In genomic region chr2:146388757-146389156, GRCh38 we compare ENCODE assay signal across 22 cellular contexts.
DNase-seq lines count a peak whose midpoint lies in the region; ATAC-seq, FAIRE-seq and TF ChIP-seq lines count a peak whose summit lies in the region.
"Had no signal": no experiment of that assay in that cellular context is flagged by ENCODE, and none has a peak within 500 bp of the region (broad histone marks: within the 10 kb centered on the region; RNA-seq: fewer than 3 reads in every experiment).

No MANE protein-coding gene starts in this region.

- in situ Hi-C loops in HepG2 (cut with HindIII; ENCODE audit: extremely low pct_ligation_motif_present, low pct_unique_long_range_greater_than_20kb): no loop called here

- H3K27ac Mint-ChIP-seq in astrocyte (ENCODE audit: unreplicated experiment): no peak overlapping the region
- H3K27ac Mint-ChIP-seq: activated CD8-positive, alpha-beta T cell treated with anti-CD3 and anti-CD28 coated beads for 36 hours; CD8-positive, alpha-beta memory T cell; mesothelial cell of epicardium; nephron progenitor cell had no signal

- intact Hi-C loops in HepG2 (cut with micrococcal nuclease; ENCODE audit: unreplicated experiment): no loop called here

- H2BK120ac ChIP-seq in mesenchymal stem cell (ENCODE audit: low read depth, low read length): no peak overlapping the region

- H3K18ac ChIP-seq in mesenchymal stem cell (ENCODE audit: low read depth in 1 of 2, low read length in 2 of 2): no peak overlapping the region

- TF ChIP-seq CTCF in astrocyte (IDR thresholded peaks at IDR 0.05; ENCODE audit: insufficient read depth, low read depth, low read length): no peak
- TF ChIP-seq CTCF in HepG2 (CRISPR knock-in tag; IDR thresholded peaks at IDR 0.05): no peak

- H3K27me3 Mint-ChIP-seq in astrocyte (ENCODE audit: low read depth, unreplicated experiment): no peaks in the 10 kb centered on the region
- H3K27me3 Mint-ChIP-seq: activated CD8-positive, alpha-beta T cell treated with anti-CD3 and anti-CD28 coated beads for 36 hours; CD8-positive, alpha-beta memory T cell had no signal

- H3K27ac ChIP-seq in astrocyte (ENCODE audit: low read depth, low read length) (no peak overlapping the region), mesenchymal stem cell (ENCODE audit: low read length, poor library complexity, severe bottlenecking) (no peak overlapping the region), HepG2 (ENCODE audit: extremely low read length, insufficient read depth, low read length) (no peak overlapping the region)
- H3K27ac ChIP-seq: tibial artery had no signal

- H3K4me1 ChIP-seq in astrocyte (ENCODE audit: insufficient read depth, low read length): no peaks in the 10 kb centered on the region
- H3K4me1 ChIP-seq in mesenchymal stem cell (ENCODE audit: control insufficient read depth, insufficient read depth, low read depth, low read length): no peaks in the 10 kb centered on the region
- no peaks in the 10 kb centered on the region for H3K4me1 ChIP-seq in HepG2 (ENCODE audit: insufficient read depth, low read length)
- H3K4me1 ChIP-seq: tibial artery had no signal

- no peak overlapping the region for H3K4me3 Mint-ChIP-seq in astrocyte (ENCODE audit: unreplicated experiment)
- H3K4me3 Mint-ChIP-seq: activated CD8-positive, alpha-beta T cell treated with anti-CD3 and anti-CD28 coated beads for 36 hours; CD8-positive, alpha-beta memory T cell; mesothelial cell of epicardium; nephron progenitor cell had no signal

- H3K9ac ChIP-seq in astrocyte (ENCODE audit: low read length): no peak overlapping the region
- H3K9ac ChIP-seq in mesenchymal stem cell (ENCODE audit: low read length): no peak overlapping the region
- H3K9ac ChIP-seq in HepG2 (ENCODE audit: insufficient read depth, low read depth, low read length): no peak overlapping the region

- TF ChIP-seq RAD21 in HepG2 (CRISPR knock-in tag; IDR thresholded peaks at IDR 0.05): no peak

- H3K36me3 ChIP-seq in astrocyte (ENCODE audit: insufficient read depth, low read length) (no peaks in the 10 kb centered on the region), mesenchymal stem cell (ENCODE audit: control insufficient read depth in 1 of 2, insufficient read depth in 2 of 2, low read depth in 1 of 2, low read length in 2 of 2) (no peaks in the 10 kb centered on the region), HepG2 (replicated peaks in 1 of 2; ENCODE audit: control insufficient read depth in 1 of 2, insufficient read depth in 2 of 2, low read length in 2 of 2) (no peaks in the 10 kb centered on the region)
- H3K36me3 ChIP-seq: tibial artery had no signal

- H3K27me3 ChIP-seq in astrocyte (ENCODE audit: insufficient read depth, low read length) (peaks cover 4% of the 10 kb centered on the region), mesenchymal stem cell (ENCODE audit: control insufficient read depth in 1 of 2, insufficient read depth in 1 of 2, low read length in 2 of 2) (no peaks in the 10 kb centered on the region), HepG2 (ENCODE audit: control insufficient read depth in 1 of 2, insufficient read depth in 2 of 2, low read length in 2 of 2) (no peaks in the 10 kb centered on the region)
- H3K27me3 ChIP-seq: tibial artery had no signal

- H3K4me1 Mint-ChIP-seq in astrocyte (ENCODE audit: low read depth, unreplicated experiment): peaks cover 7% of the 10 kb centered on the region
- H3K4me1 Mint-ChIP-seq: CD8-positive, alpha-beta memory T cell; nephron progenitor cell had no signal

- CTCF ChIA-PET in HepG2 (lab: Yijun Ruan, JAX; ENCODE audit: low intra/inter-chr PET ratio, low total read pairs): no interaction called here

- no peak overlapping the region for H2BK12ac ChIP-seq in mesenchymal stem cell (ENCODE audit: low read length in 2 of 2)

- WGBS in mesenchymal stem cell: 58% methylated on average over 2 of the region's 2 CpGs
- WGBS in HepG2 (ENCODE audit: low lambda C conversion rate): 8% methylated on average over 2 of the region's 2 CpGs

- no peak overlapping the region for H4K91ac ChIP-seq in mesenchymal stem cell (ENCODE audit: low read length)

- no peak overlapping the region for H2BK5ac ChIP-seq in mesenchymal stem cell (ENCODE audit: low read depth, low read length, poor library complexity, severe bottlenecking)

- no peak overlapping the region for H2AK5ac ChIP-seq in mesenchymal stem cell (ENCODE audit: low read length, severe bottlenecking)

- H3K36me3 Mint-ChIP-seq in astrocyte (ENCODE audit: low read depth, unreplicated experiment): no peaks in the 10 kb centered on the region
- H3K36me3 Mint-ChIP-seq: CD8-positive, alpha-beta memory T cell; mesothelial cell of epicardium had no signal

- peaks cover 2% of the 10 kb centered on the region for H3K9me3 Mint-ChIP-seq in astrocyte (ENCODE audit: unreplicated experiment)
- H3K9me3 Mint-ChIP-seq: mesothelial cell of epicardium, nephron progenitor cell had no signal

- no peak for ATAC-seq in HepG2
- ATAC-seq: activated CD4-positive, CD25-positive, alpha-beta regulatory T cell treated with anti-CD3 and anti-CD28 coated beads, Interleukin-2, amount 50 U/mL, for 24 hours; activated CD8-positive, alpha-beta T cell treated with anti-CD3 and anti-CD28 coated beads for 36 hours; left colon had no signal

- FAIRE-seq in astrocyte (lab: Jason Lieb, UNC) (no peak), HepG2 (lab: Jason Lieb, UNC) (no peak)

- no peak overlapping the region for H3K14ac ChIP-seq in mesenchymal stem cell (ENCODE audit: low read length in 2 of 2)

- H4K8ac ChIP-seq in mesenchymal stem cell (ENCODE audit: low read length): no peak overlapping the region

- no peaks in the 10 kb centered on the region for H3K9me3 ChIP-seq in astrocyte (ENCODE audit: insufficient read depth, low read depth, low read length)
- H3K9me3 ChIP-seq in mesenchymal stem cell (ENCODE audit: control insufficient read depth, low read length): no peaks in the 10 kb centered on the region
- no peaks in the 10 kb centered on the region for H3K9me3 ChIP-seq in HepG2 (ENCODE audit: low read length)
- H3K9me3 ChIP-seq: tibial artery had no signal

- no peak for TF ChIP-seq EP300 in HepG2 (IDR thresholded peaks at IDR 0.05; ENCODE audit: low read depth in 2 of 2, low read length in 2 of 2)
- TF ChIP-seq EP300 in HepG2 (CRISPR knock-in tag; IDR thresholded peaks at IDR 0.05; ENCODE audit: borderline replicate concordance): no peak

- no peak for TF ChIP-seq POLR2A in HepG2 (IDR thresholded peaks at IDR 0.05; ENCODE audit: insufficient read depth in 1 of 2, low read depth in 2 of 2, low read length in 2 of 2)

- H4K20me1 ChIP-seq in astrocyte (ENCODE audit: insufficient read depth, low read length): no peaks in the 10 kb centered on the region
- no peaks in the 10 kb centered on the region for H4K20me1 ChIP-seq in HepG2 (ENCODE audit: insufficient read depth, low read length)

- H3K79me2 ChIP-seq in astrocyte (ENCODE audit: insufficient read depth, low read length) (no peaks in the 10 kb centered on the region), HepG2 (ENCODE audit: insufficient read depth, low read length) (no peaks in the 10 kb centered on the region)

- DNase-seq in EL (peak; percentile 57), M059J (ENCODE audit: low read depth) (peak; percentile 63), astrocyte (ENCODE audit: low read depth) (peak; percentile 75), mesenchymal stem cell (peak; percentile 18), HepG2 (ENCODE audit: low spot score) (no peak), KG1 (lab: John Stamatoyannopoulos, UW) (no peak), HK-2 (ENCODE audit: unreplicated experiment) (no peak)
- DNase-seq: activated CD8-positive, alpha-beta T cell treated with anti-CD3 and anti-CD28 coated beads for 36 hours; amygdala; CD8-positive, alpha-beta memory T cell; cerebellar nuclear complex; effector CD4-positive, alpha-beta T cell; erythroblast; HCEC 1CT; left colon; nephron progenitor cell; posterior cingulate gyrus; stimulated activated CD4-positive, alpha-beta T cell treated with anti-CD3 and anti-CD28 coated beads, Interleukin-1b, Interleukin-23, amount 100 ng/mL, for 48 hours; stimulated activated naive CD4-positive, alpha-beta T cell treated with Interleukin-2 at 50 U/mL for 16 hours; tibial artery had no signal

- no peak overlapping the region for H3K4ac ChIP-seq in mesenchymal stem cell (ENCODE audit: low read depth in 1 of 2, low read length in 2 of 2)

- H3K23ac ChIP-seq in mesenchymal stem cell (ENCODE audit: low read length in 2 of 2): no peak overlapping the region

- POLR2A ChIA-PET in HepG2 (lab: Yijun Ruan, JAX): no interaction called here

- H2AFZ ChIP-seq in astrocyte (ENCODE audit: low read depth, low read length) (no peak overlapping the region), mesenchymal stem cell (ENCODE audit: low read depth, low read length) (no peak overlapping the region), HepG2 (ENCODE audit: low read length) (no peak overlapping the region)

- no peak overlapping the region for H3K4me2 ChIP-seq in astrocyte (ENCODE audit: low read length)
- no peak overlapping the region for H3K4me2 ChIP-seq in mesenchymal stem cell (ENCODE audit: low read length, poor library complexity, severe bottlenecking)
- H3K4me2 ChIP-seq in HepG2 (ENCODE audit: low read depth, low read length): no peak overlapping the region

- H3K79me1 ChIP-seq in mesenchymal stem cell (replicated peaks; ENCODE audit: low read length, poor library complexity, severe bottlenecking): no peaks in the 10 kb centered on the region

- H3K4me3 ChIP-seq in astrocyte (ENCODE audit: insufficient read depth, low read depth, low read length) (no peak overlapping the region), mesenchymal stem cell (ENCODE audit: insufficient read depth in 1 of 2, low read depth in 1 of 2, low read length in 2 of 2) (no peak overlapping the region), HepG2 (replicated peaks in 1 of 3; ENCODE audit: insufficient read depth in 1 of 3, low read depth in 2 of 3, low read length in 3 of 3) (no peak overlapping the region)
- H3K4me3 ChIP-seq: tibial artery had no signal

- no TSS peak for BruUV-seq in HepG2 (replicated peaks; lab: Mats Ljungman, UMichigan)

- no peak overlapping the region for H2BK15ac ChIP-seq in mesenchymal stem cell (ENCODE audit: low read depth, poor library complexity, severe bottlenecking)

TF ChIP-seq in HepG2, 621 proteins besides CTCF, POLR2A, EP300 and RAD21 (continues in another document):
- TF ChIP-seq ETV5 (CRISPR knock-in tag; IDR thresholded peaks at IDR 0.05; ENCODE audit: borderline replicate concordance) (no peak), RFX1 (IDR thresholded peaks at IDR 0.05) (no peak), SRSF9 (IDR thresholded peaks at IDR 0.05; ENCODE audit: borderline replicate concordance, insufficient read depth, low read depth, low read length, poor library complexity, severe bottlenecking) (no peak)

Comparison
In these comparisons a context has a peak if more than half of its experiments do, and no peak if none do; other contexts are left out.
1. DNase-seq: peak in EL (single experiment), M059J (single experiment), astrocyte (single experiment) and mesenchymal stem cell (single experiment); none in HepG2 (single experiment), KG1 (single experiment) and HK-2 (single experiment).